Comparison of ENCODE assay signal across 12 cellular contexts in genomic region chr1:26036756-26037281, GRCh38. TPM values are rescaled to one million over a fixed set of nuclear protein-coding genes. Genes with fewer than 3 reads are reported as not detected.
DNase-seq lines count a peak whose midpoint lies in the region; ATAC-seq and TF ChIP-seq lines count a peak whose summit lies in the region.
"Had no signal": no experiment of that assay in that cellular context is flagged by ENCODE, and none has a peak within 500 bp of the region (broad histone marks: within the 10 kb centered on the region; RNA-seq: fewer than 3 reads in every experiment).

No MANE protein-coding gene starts in this region.

- H3K27me3 Mint-ChIP-seq in Caco-2 (ENCODE audit: insufficient read depth, unreplicated experiment), result no peaks in the 10 kb centered on the region

- TF ChIP-seq CTCF in Caco-2 (IDR thresholded peaks at IDR 0.05; ENCODE audit: insufficient read depth in 1 of 2, low read depth in 1 of 2, low read length in 1 of 2, severe bottlenecking in 1 of 2, unreplicated experiment in 1 of 2) (no peak), Loucy (conservative IDR thresholded peaks at IDR 0.05; ENCODE audit: low read length) (no peak), left ventricle myocardium inferior (IDR thresholded peaks at IDR 0.05; ENCODE audit: borderline replicate concordance) (no peak), psoas muscle (IDR thresholded peaks at IDR 0.05) (no peak)

- H3K36me3 Mint-ChIP-seq in Caco-2 (ENCODE audit: insufficient read depth, unreplicated experiment), result no peaks in the 10 kb centered on the region

- in situ Hi-C loops in GM23248 (cut with MboI), result no loop called here

- peak overlapping the region; percentile 99 for H3K4me2 ChIP-seq in Loucy (ENCODE audit: low read depth, low read length, poor library complexity, severe bottlenecking)
- no peak overlapping the region for H3K4me2 ChIP-seq in GM23248 (ENCODE audit: unreplicated experiment)

- BruUV-seq in Caco-2 (replicated peaks; lab: Mats Ljungman, UMichigan), result no TSS peak

- H3K9me3 ChIP-seq in Caco-2 (no peaks in the 10 kb centered on the region), Loucy (ENCODE audit: insufficient read depth, low read depth, low read length) (no peaks in the 10 kb centered on the region), left ventricle myocardium inferior (replicated peaks) (no peaks in the 10 kb centered on the region), psoas muscle (no peaks in the 10 kb centered on the region), GM23248 (ENCODE audit: low read depth) (no peaks in the 10 kb centered on the region)
- H3K9me3 ChIP-seq: neutrophil, tibial nerve had no signal

- no peaks in the 10 kb centered on the region for H3K9me3 Mint-ChIP-seq in Caco-2 (ENCODE audit: unreplicated experiment)

- H3K9me2 ChIP-seq in Loucy (replicated peaks; ENCODE audit: low read depth, low read length) (no peaks in the 10 kb centered on the region), GM23248 (ENCODE audit: insufficient read depth) (no peaks in the 10 kb centered on the region)

- peak overlapping the region; percentile 88 for H3K4me3 Mint-ChIP-seq in Caco-2 (ENCODE audit: unreplicated experiment)

- H4K20me1 ChIP-seq in Loucy (ENCODE audit: insufficient read depth, low read length, poor library complexity, severe bottlenecking) (no peaks in the 10 kb centered on the region), GM23248 (ENCODE audit: insufficient read depth) (no peaks in the 10 kb centered on the region)

- H3K4me1 Mint-ChIP-seq in Caco-2 (ENCODE audit: low read depth, unreplicated experiment), result peaks cover 8% of the 10 kb centered on the region

- H3K27me3 ChIP-seq in Caco-2 (replicated peaks; ENCODE audit: control insufficient read depth, insufficient read depth, low read length), result no peaks in the 10 kb centered on the region
- peaks cover 8% of the 10 kb centered on the region for H3K27me3 ChIP-seq in Loucy (ENCODE audit: insufficient read depth, low read length, poor library complexity, severe bottlenecking)
- peaks cover 11% of the 10 kb centered on the region for H3K27me3 ChIP-seq in left ventricle myocardium inferior (ENCODE audit: low read depth)
- H3K27me3 ChIP-seq in psoas muscle (ENCODE audit: insufficient read depth in 3 of 3, low read length in 2 of 3), result no peaks in the 10 kb centered on the region
- H3K27me3 ChIP-seq in GM23248 (replicated peaks; ENCODE audit: insufficient read depth), result no peaks in the 10 kb centered on the region
- H3K27me3 ChIP-seq: tibial nerve had no signal

- H2AFZ ChIP-seq in Loucy (ENCODE audit: low read length), result no peak overlapping the region
- H2AFZ ChIP-seq in GM23248, result no peak overlapping the region

- DNase-seq in Caco-2 (no peak), left ventricle myocardium inferior (no peak), psoas muscle (no peak), substantia nigra (lab: John Stamatoyannopoulos, UW) (no peak), GM23248 (no peak)
- no peak for DNase-seq in stimulated activated CD4-positive, alpha-beta T cell treated with anti-CD3 and anti-CD28 coated beads, Interleukin-2, amount 100 ng/mL, for 48 hours

- intact Hi-C loops in Caco-2 (cut with micrococcal nuclease; ENCODE audit: unreplicated experiment), result loop anchor here (5.0 kb wide), 1 partner anchor 125 kb away; no protein-coding TSS in a partner anchor
- intact Hi-C loops in left ventricle myocardium inferior (cut with micrococcal nuclease), result no loop called here
- intact Hi-C loops in psoas muscle (cut with DNase I), result loop anchor here (2.0 to 5.0 kb wide), 5 partner anchors 30 to 125 kb away; partner anchors contain the start of gene TRIM63 (in 1 of the 2)

- CTCF ChIA-PET in Caco-2 (lab: Charles Lee), result interaction anchor here (0.6 to 3.4 kb wide), 11 partner anchors 9 to 380 kb away, joined by 3 to 77 read pairs (median 5); partner anchors contain the start of genes CEP85, SLC30A2 and ZNF593

- WGBS in psoas muscle, 3 donors, result 30 to 47% (median 44%) methylated on average over 9 to 10 of the region's 11 CpGs
- 81 to 82% methylated on average over 9 to 11 of the region's 11 CpGs for WGBS in GM23248 (ENCODE audit: low coverage in 1 of 2, low lambda C conversion rate in 2 of 2, missing lambda C conversion rate in 2 of 2), 2 experiments

- H3K27ac ChIP-seq in left ventricle myocardium inferior (replicated peaks) (peak overlapping the region; percentile 97), psoas muscle (peak overlapping the region; percentile 94), substantia nigra (ENCODE audit: low read depth, low read length, poor library complexity, severe bottlenecking) (no peak overlapping the region), GM23248 (no peak overlapping the region)
- H3K27ac ChIP-seq: neutrophil had no signal

- H3K79me2 ChIP-seq in Loucy (ENCODE audit: insufficient read depth, low read length), result no peaks in the 10 kb centered on the region
- no peaks in the 10 kb centered on the region for H3K79me2 ChIP-seq in GM23248 (ENCODE audit: insufficient read depth)

- H3K4me3 ChIP-seq in Caco-2 (ENCODE audit: low read depth, low read length) (no peak overlapping the region), Loucy (ENCODE audit: low read length, poor library complexity, severe bottlenecking) (no peak overlapping the region), left ventricle myocardium inferior (peak overlapping the region; percentile 93), psoas muscle (peak overlapping the region; percentile 80), GM23248 (no peak overlapping the region)

- H3F3A ChIP-seq in Loucy (ENCODE audit: low read depth) (no peaks in the 10 kb centered on the region), GM23248 (ENCODE audit: insufficient read depth) (0 out of 2 replicates have a peak, but pooled peaks cover 6% of the 10 kb centered on the region)

- ATAC-seq in psoas muscle (peak; percentile 1 to 14 (median 10)), HG03520 (IDR thresholded peaks at IDR 0.05; ENCODE audit: unreplicated experiment) (no peak)

- H3K36me3 ChIP-seq in Caco-2 (ENCODE audit: control insufficient read depth, insufficient read depth, low read length) (no peaks in the 10 kb centered on the region), Loucy (ENCODE audit: insufficient read depth, low read length) (no peaks in the 10 kb centered on the region), left ventricle myocardium inferior (no peaks in the 10 kb centered on the region), psoas muscle (ENCODE audit: insufficient read depth in 1 of 2, low read depth in 1 of 2) (no peaks in the 10 kb centered on the region), GM23248 (ENCODE audit: low read depth) (no peaks in the 10 kb centered on the region)
- H3K36me3 ChIP-seq: neutrophil, tibial nerve had no signal

- H3K27ac Mint-ChIP-seq in Caco-2 (ENCODE audit: unreplicated experiment), result no peak overlapping the region

- H3K9ac ChIP-seq in Loucy (ENCODE audit: low read depth, low read length, poor library complexity, severe bottlenecking) (no peak overlapping the region), GM23248 (no peak overlapping the region)

- POLR2A ChIA-PET in Caco-2 (lab: Charles Lee), result interaction anchor here (0.5 to 0.7 kb wide), 3 partner anchors 102 to 290 kb away, joined by 3 to 6 read pairs (median 5); no protein-coding TSS in a partner anchor

- H3K4me1 ChIP-seq in Caco-2, result peaks cover 9% of the 10 kb centered on the region
- peaks cover 26% of the 10 kb centered on the region for H3K4me1 ChIP-seq in Loucy (ENCODE audit: insufficient read depth, low read length, poor library complexity, severe bottlenecking)
- peaks cover 41% of the 10 kb centered on the region for H3K4me1 ChIP-seq in left ventricle myocardium inferior
- peaks cover 35% of the 10 kb centered on the region for H3K4me1 ChIP-seq in psoas muscle
- peaks cover 8% of the 10 kb centered on the region for H3K4me1 ChIP-seq in GM23248 (ENCODE audit: insufficient read depth)

RNA-seq across cellular contexts. Expression of gene SLC30A2, which starts 9.1 kb away (rescaled TPM):
- total RNA-seq in Caco-2 (2022), result 1.1 and 3.0 TPM in 2 replicates
- 7.1 TPM for total RNA-seq in left ventricle myocardium inferior
- total RNA-seq in psoas muscle, result 1 to 10 TPM in 3 of 4 donors, under 1 TPM in 1; 0.32 to 7.8 (median 4.2) TPM
- polyA plus RNA-seq in psoas muscle, result 1 to 10 TPM in 1 of 3 donors, under 1 TPM in 2; 0.21 to 1.2 (median 0.70) TPM
- total RNA-seq in GM23248 (2014; rRNA removed; shearing (Covaris generic)), result not detected in 2 replicates
- polyA plus RNA-seq in GM23248 (2016; fragmentation: Nextera tagmentation; extraction: Ambion mirVana), result 0.14 TPM in 1 of 2 replicates, not detected in the other
- total RNA-seq: frontal cortex, mesenteric fat pad, tibial nerve had no signal

RNA-seq across cellular contexts. Expression of gene EXTL1, which starts 15.2 kb away (rescaled TPM):
- 0.09 and 0.34 TPM in 2 replicates for total RNA-seq in Caco-2 (2022)
- total RNA-seq in left ventricle myocardium inferior, result 11.3 TPM
- 1 to 10 TPM in 3 of 4 donors, under 1 TPM in 1; 0.39 to 4.6 (median 2.1) TPM for total RNA-seq in psoas muscle
- polyA plus RNA-seq in psoas muscle, result 1 to 10 TPM in 1 of 3 donors, under 1 TPM in 2; 0.61 to 1.1 (median 0.90) TPM
- 3.4 and 5.5 TPM in 2 replicates for total RNA-seq in GM23248 (2014; rRNA removed; shearing (Covaris generic))
- polyA plus RNA-seq in GM23248 (2016; fragmentation: Nextera tagmentation; extraction: Ambion mirVana), result 5.9 and 6.4 TPM in 2 replicates
- total RNA-seq: mesenteric fat pad had no signal

RNA-seq across cellular contexts. Expression of gene TRIM63, which starts 30.6 kb away (rescaled TPM):
- total RNA-seq in Caco-2 (2022), result not detected in 2 replicates
- total RNA-seq in left ventricle myocardium inferior, result 203 TPM
- 1,000 to 10,000 TPM in 1 of 4 donors, 100 to 1,000 TPM in 2, 10 to 100 TPM in 1; 74.2 to 2,937 (median 350) TPM for total RNA-seq in psoas muscle
- polyA plus RNA-seq in psoas muscle, result 1,000 to 10,000 TPM in 2 of 3 donors, 100 to 1,000 TPM in 1; 369 to 2,799 (median 1,951) TPM
- total RNA-seq in GM23248 (2014; rRNA removed; shearing (Covaris generic)), result not detected in 2 replicates
- polyA plus RNA-seq in GM23248 (2016; fragmentation: Nextera tagmentation; extraction: Ambion mirVana), result not detected in 2 replicates
- total RNA-seq: frontal cortex had no signal

RNA-seq across cellular contexts. Expression of gene PAFAH2, which starts 39.0 kb away (rescaled TPM):
- 8.0 and 11.1 TPM in 2 replicates for total RNA-seq in Caco-2 (2022)
- 10.6 TPM for total RNA-seq in left ventricle myocardium inferior
- 10 to 100 TPM in 3 of 4 donors, 1 to 10 TPM in 1; 5.5 to 15.8 (median 13.3) TPM for total RNA-seq in psoas muscle
- 10 to 100 TPM in 1 of 3 donors, 1 to 10 TPM in 2; 5.1 to 30.1 (median 8.8) TPM for polyA plus RNA-seq in psoas muscle
- total RNA-seq in GM23248 (2014; rRNA removed; shearing (Covaris generic)), result 10.7 and 11.9 TPM in 2 replicates
- 9.5 and 10.0 TPM in 2 replicates for polyA plus RNA-seq in GM23248 (2016; fragmentation: Nextera tagmentation; extraction: Ambion mirVana)

Comparison
In these comparisons a context has a peak if more than half of its experiments do, and no peak if none do; other contexts are left out.
1. H3K4me3 ChIP-seq: peak in left ventricle myocardium inferior (single experiment) and psoas muscle (single experiment); none in Caco-2 (single experiment), Loucy (single experiment) and GM23248 (single experiment).
2. H3K27ac ChIP-seq: peak in left ventricle myocardium inferior (single experiment) and psoas muscle (single experiment); none in substantia nigra (single experiment) and GM23248 (single experiment).
3. RNA of gene TRIM63, which starts 30.6 kb away (total RNA-seq): 74.2 to 2,937 TPM in psoas muscle and 203 TPM in left ventricle myocardium inferior (single experiment); not detected in Caco-2 and not detected in GM23248; every median in the first group is over 10 times any median in the second.